8 cellular contexts compared by ENCODE assay signal in genomic region chr17:65231662-65232335, GRCh38.
DNase-seq lines count a peak whose midpoint lies in the region; ATAC-seq lines count a peak whose summit lies in the region.

No MANE protein-coding gene starts in this region.

- intact Hi-C loops in left colon (cut with DNase I, micrococcal nuclease), result loop anchor here in 1 of 2 donors (5.0 kb wide), 1 partner anchor 941 kb away; no protein-coding TSS in a partner anchor

- no peak overlapping the region for H3K4me3 ChIP-seq in CD4-positive, CD25-positive, alpha-beta regulatory T cell (ENCODE audit: low read depth, low read length)

- no peak overlapping the region for H3K4me3 Mint-ChIP-seq in CD4-positive, CD25-positive, alpha-beta regulatory T cell
- H3K4me3 Mint-ChIP-seq in T-helper 17 cell, result no peak overlapping the region

- H3K36me3 Mint-ChIP-seq in CD4-positive, CD25-positive, alpha-beta regulatory T cell, result no peaks in the 10 kb centered on the region
- H3K36me3 Mint-ChIP-seq in T-helper 17 cell (ENCODE audit: low read depth), result no peaks in the 10 kb centered on the region

- peak; percentile 6 to 61 (median 29) for DNase-seq in CD4-positive, CD25-positive, alpha-beta regulatory T cell
- peak; percentile 9 for DNase-seq in NCI-H1417 treated with DMSO at 0.1 percent for 48 hours (lab: John Stamatoyannopoulos, UW)
- DNase-seq in T-helper 17 cell, result peak in 1 of 3 donors; percentile 32
- peak in 35 of 61 donors; percentile 2 to 59 (median 22) for DNase-seq in caudate nucleus (lab: John Stamatoyannopoulos, UW)
- peak; percentile 41 to 46 for DNase-seq in left colon
- DNase-seq in stimulated activated CD4-positive, alpha-beta T cell treated with anti-CD3 and anti-CD28 coated beads, Interleukin-4, amount 100 ng/mL, for 4 hours, result peak; percentile 23 to 37

- ATAC-seq in CD4-positive, CD25-positive, alpha-beta regulatory T cell (ENCODE audit: low read depth in 2 of 2), result peak in 1 of 2 donors; percentile 30
- ATAC-seq in GM19455 (IDR thresholded peaks at IDR 0.05; ENCODE audit: unreplicated experiment), result peak; percentile 49
- ATAC-seq in T-helper 17 cell, result peak; percentile 72
- peak; percentile 94 for ATAC-seq in left colon
- ATAC-seq in HG02610 (IDR thresholded peaks at IDR 0.05; ENCODE audit: unreplicated experiment), result no peak

- no peaks in the 10 kb centered on the region for H3K9me3 ChIP-seq in CD4-positive, CD25-positive, alpha-beta regulatory T cell (ENCODE audit: control insufficient read depth in 2 of 2, low read length in 2 of 2)
- H3K9me3 ChIP-seq in T-helper 17 cell (ENCODE audit: control insufficient read depth, low read length, poor library complexity, severe bottlenecking), result peaks cover 3% of the 10 kb centered on the region

- peaks cover 20% of the 10 kb centered on the region for H3K27me3 Mint-ChIP-seq in CD4-positive, CD25-positive, alpha-beta regulatory T cell
- peaks cover 11% of the 10 kb centered on the region for H3K27me3 Mint-ChIP-seq in T-helper 17 cell

- peaks cover 16% of the 10 kb centered on the region for H3K4me1 ChIP-seq in CD4-positive, CD25-positive, alpha-beta regulatory T cell (ENCODE audit: control insufficient read depth, insufficient read depth, low read length, poor library complexity, severe bottlenecking)

- peaks cover 0 to 4% (median 1%) of the 10 kb centered on the region in 7 donors for H3K9me3 Mint-ChIP-seq in CD4-positive, CD25-positive, alpha-beta regulatory T cell

- no peaks in the 10 kb centered on the region for H3K27me3 ChIP-seq in CD4-positive, CD25-positive, alpha-beta regulatory T cell (ENCODE audit: control insufficient read depth, insufficient read depth, low read length)

- H3K27ac ChIP-seq in CD4-positive, CD25-positive, alpha-beta regulatory T cell (ENCODE audit: insufficient read depth, low read length, poor library complexity, severe bottlenecking), result no peak overlapping the region
- H3K27ac ChIP-seq in caudate nucleus (ENCODE audit: low read depth, low read length), result no peak overlapping the region

- H3K27ac Mint-ChIP-seq in CD4-positive, CD25-positive, alpha-beta regulatory T cell, result peak overlapping the region in 1 of 3 donors; percentile 90
- H3K27ac Mint-ChIP-seq in T-helper 17 cell, result no peak overlapping the region

- H3K36me3 ChIP-seq in CD4-positive, CD25-positive, alpha-beta regulatory T cell (ENCODE audit: control insufficient read depth, insufficient read depth, low read length), result no peaks in the 10 kb centered on the region

- H3K4me1 Mint-ChIP-seq in CD4-positive, CD25-positive, alpha-beta regulatory T cell, result peaks cover 9 to 25% (median 19%) of the 10 kb centered on the region in 4 donors
- H3K4me1 Mint-ChIP-seq in T-helper 17 cell, result peaks cover 27% of the 10 kb centered on the region
